In genomic region chr3:150547045-150547753, GRCh38 we compare ENCODE assay signal across 8 cellular contexts. TPM values are rescaled to one million over a fixed set of nuclear protein-coding genes. Genes with fewer than 3 reads are reported as not detected.
A peak's percentile ranks its signal among the peaks of the same experiment; 100 is the strongest.
DNase-seq lines count a peak whose midpoint lies in the region; FAIRE-seq and TF ChIP-seq lines count a peak whose summit lies in the region.

No MANE protein-coding gene starts in this region.

- H3K4me1 ChIP-seq in BE2C (no peaks in the 10 kb centered on the region; the same call in 1 of the 2 replicates), HUES48 (ENCODE audit: control insufficient read depth, insufficient read depth, low read length) (peaks cover 11% of the 10 kb centered on the region; the same call in 1 of the 2 replicates), kidney (ENCODE audit: control insufficient read depth in 1 of 2, insufficient read depth in 1 of 2, low read depth in 1 of 2, low read length in 2 of 2) (peaks cover 4 to 10% of the 10 kb centered on the region in 2 donors), tibial artery (peaks cover 0 to 32% (median 23%) of the 10 kb centered on the region in 4 donors)

- H3K27ac ChIP-seq in HUES48 (ENCODE audit: low read depth, low read length) (peak overlapping the region; percentile 94), kidney (ENCODE audit: low read depth in 2 of 2, low read length in 2 of 2) (peak overlapping the region; percentile 84 to 99), tibial artery (peak overlapping the region; percentile 98)

- TF ChIP-seq CTCF in BE2C (IDR thresholded peaks at IDR 0.05; ENCODE audit: low read depth, low read length) (no peak), kidney (IDR thresholded peaks at IDR 0.05; ENCODE audit: borderline replicate concordance, extremely low read depth, insufficient read depth) (no peak), tibial artery (IDR thresholded peaks at IDR 0.05) (no peak)

- H3K36me3 ChIP-seq in BE2C (peaks cover 20% of the 10 kb centered on the region), HUES48 (ENCODE audit: control insufficient read depth, insufficient read depth, low read length) (peaks cover 30% of the 10 kb centered on the region), kidney (ENCODE audit: control insufficient read depth in 1 of 2, insufficient read depth in 2 of 2, low read length in 2 of 2) (peaks cover 5 to 11% of the 10 kb centered on the region in 2 donors), tibial artery (peaks cover 0 to 19% (median 5%) of the 10 kb centered on the region in 3 donors)

- peak overlapping the region; percentile 93 for H3K4me3 Mint-ChIP-seq in activated naive CD8-positive, alpha-beta T cell treated with anti-CD3 and anti-CD28 coated beads for 36 hours

- H3K9me3 Mint-ChIP-seq in activated naive CD8-positive, alpha-beta T cell treated with anti-CD3 and anti-CD28 coated beads for 36 hours = no peaks in the 10 kb centered on the region

- no peaks in the 10 kb centered on the region for H3K9me3 ChIP-seq in BE2C
- no peaks in the 10 kb centered on the region for H3K9me3 ChIP-seq in HUES48 (ENCODE audit: control insufficient read depth, insufficient read depth, low read length)
- no peaks in the 10 kb centered on the region for H3K9me3 ChIP-seq in kidney (ENCODE audit: control insufficient read depth in 1 of 2, low read length in 2 of 2)
- no peaks in the 10 kb centered on the region for H3K9me3 ChIP-seq in tibial artery

- H3K27me3 ChIP-seq in BE2C = no peaks in the 10 kb centered on the region
- H3K27me3 ChIP-seq in HUES48 (ENCODE audit: control insufficient read depth, insufficient read depth, low read length) = no peaks in the 10 kb centered on the region
- no peaks in the 10 kb centered on the region for H3K27me3 ChIP-seq in tibial artery

- peak overlapping the region; percentile 99 for H3K27ac Mint-ChIP-seq in activated naive CD8-positive, alpha-beta T cell treated with anti-CD3 and anti-CD28 coated beads for 36 hours

- intact Hi-C loops in kidney (cut with DNase I) (no loop called here), tibial artery (cut with DNase I; ENCODE audit: low total_unique reads) (loop anchor here (2.0 to 5.0 kb wide), 2 partner anchors 138 to 215 kb away; partner anchors contain the start of genes SIAH2 and TSC22D2)

- H3K27me3 Mint-ChIP-seq in activated naive CD8-positive, alpha-beta T cell treated with anti-CD3 and anti-CD28 coated beads for 36 hours = no peaks in the 10 kb centered on the region

- peak overlapping the region; percentile 87 for H3K9ac ChIP-seq in HUES48 (ENCODE audit: low read depth, low read length)
- peak overlapping the region; percentile 55 to 74 for H3K9ac ChIP-seq in kidney (ENCODE audit: low read length in 2 of 2)

- DNase-seq in BE2C = no peak
- no peak for DNase-seq in activated naive CD8-positive, alpha-beta T cell treated with anti-CD3 and anti-CD28 coated beads for 36 hours
- DNase-seq in kidney = no peak
- no peak for DNase-seq in tibial artery
- DNase-seq in DMS153 treated with DMSO at 0.1 percent for 48 hours (lab: John Stamatoyannopoulos, UW; ENCODE audit: unreplicated experiment) = no peak
- DNase-seq in ecto neural progenitor cell (ENCODE audit: low spot score) = no peak
- DNase-seq in NCI-H2029 treated with DMSO at 0.1 percent for 48 hours (lab: John Stamatoyannopoulos, UW) = no peak

- peak overlapping the region; percentile 77 for H3K4me3 ChIP-seq in BE2C (ENCODE audit: low read depth, low read length)
- peak overlapping the region; percentile 93 for H3K4me3 ChIP-seq in HUES48 (ENCODE audit: low read depth, low read length)
- peak overlapping the region; percentile 88 to 95 for H3K4me3 ChIP-seq in kidney (ENCODE audit: low read length in 2 of 2)
- peak overlapping the region; percentile 84 to 91 for H3K4me3 ChIP-seq in tibial artery

- peaks cover 57% of the 10 kb centered on the region for H3K36me3 Mint-ChIP-seq in activated naive CD8-positive, alpha-beta T cell treated with anti-CD3 and anti-CD28 coated beads for 36 hours

- FAIRE-seq in kidney (lab: Jason Lieb, UNC) = no peak

- H3K4me1 Mint-ChIP-seq in activated naive CD8-positive, alpha-beta T cell treated with anti-CD3 and anti-CD28 coated beads for 36 hours = peaks cover 49% of the 10 kb centered on the region

RNA-seq across cellular contexts. Expression of gene EIF2A, which starts 0.6 kb away (rescaled TPM):
- polyA plus RNA-seq in BE2C (2012; ENCODE audit: insufficient read depth, insufficient read length, low read depth) = 147 TPM
- 100 to 1,000 TPM; 147 to 149 TPM for total RNA-seq in activated naive CD8-positive, alpha-beta T cell treated with anti-CD3 and anti-CD28 coated beads for 36 hours
- 70.5 TPM for total RNA-seq in kidney
- polyA plus RNA-seq in kidney (ENCODE audit: insufficient read depth, low read depth, low replicate concordance) = 48.2 TPM

RNA-seq across cellular contexts. Expression of gene SERP1, which starts 0.9 kb away (rescaled TPM):
- 178 TPM for polyA plus RNA-seq in BE2C (2012; ENCODE audit: insufficient read depth, insufficient read length, low read depth)
- 100 to 1,000 TPM; 121 to 123 TPM for total RNA-seq in activated naive CD8-positive, alpha-beta T cell treated with anti-CD3 and anti-CD28 coated beads for 36 hours
- total RNA-seq in kidney = 90.3 TPM
- 84.0 TPM for polyA plus RNA-seq in kidney (ENCODE audit: insufficient read depth, low read depth, low replicate concordance)

RNA-seq across cellular contexts. Expression of gene SELENOT, which starts 55.9 kb away (rescaled TPM):
- polyA plus RNA-seq in BE2C (2012; ENCODE audit: insufficient read depth, insufficient read length, low read depth) = 78.9 TPM
- 100 to 1,000 TPM; 107 to 110 TPM for total RNA-seq in activated naive CD8-positive, alpha-beta T cell treated with anti-CD3 and anti-CD28 coated beads for 36 hours
- total RNA-seq in kidney = 116 TPM
- 120 TPM for polyA plus RNA-seq in kidney (ENCODE audit: insufficient read depth, low read depth, low replicate concordance)
